ENCODE assay signal across 1 cellular context in genomic region chr7:55031075-55031474, GRCh38.
TF ChIP-seq lines count a peak whose summit lies in the region.

No MANE protein-coding gene starts in this region.

TF ChIP-seq in HepG2, 621 proteins besides CTCF, POLR2A, EP300 and RAD21 (continues in another document):
- TF ChIP-seq ZBED4 (CRISPR knock-in tag; IDR thresholded peaks at IDR 0.05; ENCODE audit: borderline replicate concordance) (no peak), YEATS2 (CRISPR knock-in tag; IDR thresholded peaks at IDR 0.05; ENCODE audit: borderline replicate concordance) (no peak), MIER3 (CRISPR knock-in tag; IDR thresholded peaks at IDR 0.05; ENCODE audit: borderline replicate concordance) (no peak), PHB2 (IDR thresholded peaks at IDR 0.05; ENCODE audit: partially characterized antibody) (no peak), ZNF484 (CRISPR knock-in tag; IDR thresholded peaks at IDR 0.05; ENCODE audit: borderline replicate concordance, low read depth) (no peak), NR2F6 (IDR thresholded peaks at IDR 0.05) (peak; percentile 44; the same call in 1 of the 2 replicates), NR2F6 (CRISPR knock-in tag; IDR thresholded peaks at IDR 0.05) (no peak), TMF1 (CRISPR knock-in tag; IDR thresholded peaks at IDR 0.05; ENCODE audit: low read depth) (no peak), ELF3 (CRISPR knock-in tag; IDR thresholded peaks at IDR 0.05) (no peak), GLI4 (CRISPR knock-in tag; IDR thresholded peaks at IDR 0.05; ENCODE audit: borderline replicate concordance) (no peak), E2F2 (CRISPR knock-in tag; IDR thresholded peaks at IDR 0.05; ENCODE audit: borderline replicate concordance) (no peak), DMAP1 (CRISPR knock-in tag; IDR thresholded peaks at IDR 0.05) (no peak), PHF5A (CRISPR knock-in tag; IDR thresholded peaks at IDR 0.05; ENCODE audit: low read depth, unreplicated experiment) (no peak), ZSCAN21 (CRISPR knock-in tag; IDR thresholded peaks at IDR 0.05; ENCODE audit: borderline replicate concordance) (no peak), ZNF580 (CRISPR knock-in tag; IDR thresholded peaks at IDR 0.05; ENCODE audit: borderline replicate concordance, low read depth) (peak; percentile 31; the same call in 1 of the 2 replicates), SMAD9 (CRISPR knock-in tag; IDR thresholded peaks at IDR 0.05) (no peak), PHF8 (CRISPR knock-in tag; IDR thresholded peaks at IDR 0.05) (no peak), BCL6 (CRISPR knock-in tag; IDR thresholded peaks at IDR 0.05) (peak; percentile 70), GATAD1 (CRISPR knock-in tag; IDR thresholded peaks at IDR 0.05) (no peak), ZFX (CRISPR knock-in tag; IDR thresholded peaks at IDR 0.05; ENCODE audit: low read depth) (no peak), ATF3 (CRISPR knock-in tag; IDR thresholded peaks at IDR 0.05) (no peak), IRF2 (CRISPR knock-in tag; IDR thresholded peaks at IDR 0.05) (no peak), ZNF607 (CRISPR knock-in tag; IDR thresholded peaks at IDR 0.05; ENCODE audit: borderline replicate concordance) (0 out of 2 replicates have a peak, but pooled peaks have one; percentile 36), ZNF468 (CRISPR knock-in tag; IDR thresholded peaks at IDR 0.05) (no peak), ZFP41 (CRISPR knock-in tag; IDR thresholded peaks at IDR 0.05; ENCODE audit: borderline replicate concordance) (no peak), PRDM15 (CRISPR knock-in tag; IDR thresholded peaks at IDR 0.05) (no peak), ARID2 (CRISPR knock-in tag; IDR thresholded peaks at IDR 0.05; ENCODE audit: borderline replicate concordance) (no peak), SP2 (CRISPR knock-in tag; IDR thresholded peaks at IDR 0.05) (no peak), E2F5 (CRISPR knock-in tag; conservative IDR thresholded peaks at IDR 0.05) (no peak), ZNF414 (CRISPR knock-in tag; IDR thresholded peaks at IDR 0.05) (no peak), MTA1 (CRISPR knock-in tag; IDR thresholded peaks at IDR 0.05; ENCODE audit: borderline replicate concordance) (no peak; the same call in 1 of the 2 replicates), MYPOP (CRISPR knock-in tag; IDR thresholded peaks at IDR 0.05) (no peak), MXD3 (CRISPR knock-in tag; IDR thresholded peaks at IDR 0.05) (no peak), TFDP2 (CRISPR knock-in tag; IDR thresholded peaks at IDR 0.05) (no peak), ZNF296 (CRISPR knock-in tag; conservative IDR thresholded peaks at IDR 0.05) (no peak), ZNF264 (CRISPR knock-in tag; IDR thresholded peaks at IDR 0.05) (no peak), ZNF782 (CRISPR knock-in tag; IDR thresholded peaks at IDR 0.05; ENCODE audit: borderline replicate concordance) (no peak), SIX4 (CRISPR knock-in tag; IDR thresholded peaks at IDR 0.05) (no peak), RFX5 (IDR thresholded peaks at IDR 0.05; ENCODE audit: low read depth, low read length) (no peak), ZNF354B (CRISPR knock-in tag; IDR thresholded peaks at IDR 0.05) (no peak), MED13 (CRISPR knock-in tag; IDR thresholded peaks at IDR 0.05) (no peak), ZBTB42 (CRISPR knock-in tag; IDR thresholded peaks at IDR 0.05) (no peak), AGO2 (optimal IDR thresholded peaks at IDR 0.05; ENCODE audit: low read depth, low read length) (no peak), EED (CRISPR knock-in tag; IDR thresholded peaks at IDR 0.05) (no peak), ZNF20 (CRISPR knock-in tag; IDR thresholded peaks at IDR 0.05) (no peak), ZNF44 (CRISPR knock-in tag; IDR thresholded peaks at IDR 0.05) (no peak), ZNF788 (CRISPR knock-in tag; IDR thresholded peaks at IDR 0.05; ENCODE audit: borderline replicate concordance) (no peak), PLRG1 (conservative IDR thresholded peaks at IDR 0.05) (no peak), SNRNP70 (IDR thresholded peaks at IDR 0.05; ENCODE audit: low read depth, low read length) (no peak), ZNF724P (CRISPR knock-in tag; IDR thresholded peaks at IDR 0.05; ENCODE audit: borderline replicate concordance) (no peak), ZUFSP (CRISPR knock-in tag; IDR thresholded peaks at IDR 0.05; ENCODE audit: borderline replicate concordance) (no peak), PITX1 (CRISPR knock-in tag; IDR thresholded peaks at IDR 0.05) (peak; percentile 58; the same call in 1 of the 2 replicates), ZNF781 (CRISPR knock-in tag; IDR thresholded peaks at IDR 0.05; ENCODE audit: borderline replicate concordance, not compliant biosample characterization) (no peak), MTF2 (CRISPR knock-in tag; IDR thresholded peaks at IDR 0.05; ENCODE audit: borderline replicate concordance) (no peak), ZNF263 (CRISPR knock-in tag; IDR thresholded peaks at IDR 0.05) (no peak), SP4 (CRISPR knock-in tag; IDR thresholded peaks at IDR 0.05) (no peak), RBM22 (optimal IDR thresholded peaks at IDR 0.05; ENCODE audit: low read length) (no peak), ESRRA (CRISPR knock-in tag; IDR thresholded peaks at IDR 0.05; ENCODE audit: low read depth) (0 out of 2 replicates have a peak, but pooled peaks have one; percentile 30), CHD4 (IDR thresholded peaks at IDR 0.05; ENCODE audit: borderline replicate concordance, low read length) (no peak), GABPA (IDR thresholded peaks at IDR 0.05; ENCODE audit: low read depth, low read length) (no peak), GABPA (CRISPR knock-in tag; IDR thresholded peaks at IDR 0.05; ENCODE audit: low read depth) (no peak), CCDC6 (CRISPR knock-in tag; IDR thresholded peaks at IDR 0.05) (no peak)
